In the genomic region with DNA sequence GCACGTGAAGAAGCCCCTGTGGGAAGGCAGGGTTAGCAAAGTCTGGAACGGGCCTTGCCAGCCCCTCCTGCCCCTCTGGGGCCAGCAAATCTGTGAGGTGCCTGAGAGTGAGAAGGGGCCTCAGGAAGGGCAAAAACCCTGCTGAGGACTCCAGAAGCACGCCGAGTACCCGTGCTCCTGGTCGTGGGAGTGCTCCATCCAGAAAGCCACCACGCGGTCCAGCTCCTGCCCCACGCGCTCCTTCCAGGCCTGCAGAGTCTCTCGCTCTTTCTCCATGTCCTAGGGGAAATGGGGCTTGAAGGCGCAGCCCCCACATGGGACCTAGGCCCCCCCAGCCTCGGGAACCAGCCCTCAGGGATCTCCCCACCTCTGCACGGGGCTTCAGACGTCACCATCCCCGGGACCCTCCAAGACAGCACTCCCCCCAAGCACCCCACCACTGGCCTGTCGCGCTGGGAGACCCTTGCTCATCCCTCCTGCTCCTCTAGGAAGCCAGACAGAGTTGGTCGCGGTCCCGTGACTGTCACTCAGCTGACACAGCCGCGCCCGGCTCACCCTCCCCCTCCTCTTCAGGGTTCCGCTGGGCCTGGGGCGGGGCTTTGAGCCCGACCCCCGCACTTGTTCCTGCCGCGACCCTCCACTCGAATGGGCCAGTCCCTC, we compare ENCODE assay signal across 7 cellular contexts. TPM values are rescaled to one million over a fixed set of nuclear protein-coding genes. Genes with fewer than 3 reads are reported as not detected.
A peak's percentile ranks its signal among the peaks of the same experiment; 100 is the strongest.
DNase-seq lines count a peak whose midpoint lies in the region; TF ChIP-seq lines count a peak whose summit lies in the region.

A gene (minus strand): TSS at position 504 of the 660 bp plus-strand sequence. CDS start 33 bp downstream, at position 471.

- no peak within 1 kb of the TSS for H3K9ac ChIP-seq in HUES48 (ENCODE audit: low read depth, low read length)

- H3K9me3 ChIP-seq in HUES48 (ENCODE audit: control insufficient read depth, insufficient read depth, low read length) (peaks cover 2% of the 10 kb centered on the region; the same call in 1 of the 2 replicates), prostate gland (no peaks in the 10 kb centered on the region)

- WGBS in prostate gland, result 24% methylated on average over 8 of the region's 31 CpGs

- H3K36me3 ChIP-seq in HUES48 (ENCODE audit: control insufficient read depth, insufficient read depth, low read length), result peaks cover 18% of the 10 kb centered on the region
- H3K36me3 ChIP-seq in prostate gland, result no peaks in the 10 kb centered on the region

- in situ Hi-C loops in GM13976 (cut with MboI; ENCODE audit: low sequenced_read_pairs, unreplicated experiment), result no loop called here

- peaks cover 3% of the 10 kb centered on the region; the same call in 1 of the 2 replicates for H3K4me1 ChIP-seq in HUES48 (ENCODE audit: control insufficient read depth, insufficient read depth, low read length)
- H3K4me1 ChIP-seq in prostate gland (replicated peaks), result no peaks in the 10 kb centered on the region

- no peaks in the 10 kb centered on the region for H3K27me3 ChIP-seq in HUES48 (ENCODE audit: control insufficient read depth, insufficient read depth, low read length)
- no peaks in the 10 kb centered on the region for H3K27me3 ChIP-seq in prostate gland (replicated peaks; ENCODE audit: insufficient read depth)

- no peak for TF ChIP-seq POLR2A in prostate gland (IDR thresholded peaks at IDR 0.05)

- peak within 1 kb of the TSS; percentile 44; the same call in 1 of the 2 replicates for H3K4me3 ChIP-seq in HUES48 (ENCODE audit: low read depth, low read length)
- H3K4me3 ChIP-seq in prostate gland, result no peak within 1 kb of the TSS

- H3K27ac ChIP-seq in HUES48 (ENCODE audit: low read depth, low read length) (no peak within 1 kb of the TSS), prostate gland (no peak within 1 kb of the TSS)

- intact Hi-C loops in prostate gland (cut with DNase I), result no loop called here

- DNase-seq in activated CD4-positive, alpha-beta T cell treated with anti-CD3 and anti-CD28 coated beads for 48 hours, result peak; percentile 65
- no peak for DNase-seq in glomerular endothelial cell (ENCODE audit: extremely low read depth, low read depth, low spot score)
- peak in 40 of 56 donors; percentile 2 to 72 (median 29) for DNase-seq in nucleus accumbens (lab: John Stamatoyannopoulos, UW)
- DNase-seq in GM13976 (ENCODE audit: low spot score), result no peak
- no peak for DNase-seq in prostate gland (ENCODE audit: low spot score)
- DNase-seq in SW 1271 (lab: John Stamatoyannopoulos, UW), result no peak

- no peak for TF ChIP-seq CTCF in GM13976 (IDR thresholded peaks at IDR 0.05; ENCODE audit: borderline replicate concordance, control extremely low read depth, extremely low read depth, insufficient read depth, missing control alignments)
- TF ChIP-seq CTCF in prostate gland (IDR thresholded peaks at IDR 0.05), result no peak

RNA-seq across cellular contexts. Expression of the gene that starts here (rescaled TPM):
- 19.0 and 23.7 TPM in 2 replicates for total RNA-seq in glomerular endothelial cell
- total RNA-seq in prostate gland, result 1 to 10 TPM; 2.4 to 4.4 TPM

Comparison
In these comparisons a context has a peak if more than half of its experiments do, and no peak if none do; other contexts are left out.
1. DNase-seq: peak in activated CD4-positive, alpha-beta T cell treated with anti-CD3 and anti-CD28 coated beads for 48 hours (single experiment) and nucleus accumbens (40 of 56); none in glomerular endothelial cell (single experiment), GM13976 (single experiment), prostate gland (single experiment) and SW 1271 (0 of 2).